In the genomic region with DNA sequence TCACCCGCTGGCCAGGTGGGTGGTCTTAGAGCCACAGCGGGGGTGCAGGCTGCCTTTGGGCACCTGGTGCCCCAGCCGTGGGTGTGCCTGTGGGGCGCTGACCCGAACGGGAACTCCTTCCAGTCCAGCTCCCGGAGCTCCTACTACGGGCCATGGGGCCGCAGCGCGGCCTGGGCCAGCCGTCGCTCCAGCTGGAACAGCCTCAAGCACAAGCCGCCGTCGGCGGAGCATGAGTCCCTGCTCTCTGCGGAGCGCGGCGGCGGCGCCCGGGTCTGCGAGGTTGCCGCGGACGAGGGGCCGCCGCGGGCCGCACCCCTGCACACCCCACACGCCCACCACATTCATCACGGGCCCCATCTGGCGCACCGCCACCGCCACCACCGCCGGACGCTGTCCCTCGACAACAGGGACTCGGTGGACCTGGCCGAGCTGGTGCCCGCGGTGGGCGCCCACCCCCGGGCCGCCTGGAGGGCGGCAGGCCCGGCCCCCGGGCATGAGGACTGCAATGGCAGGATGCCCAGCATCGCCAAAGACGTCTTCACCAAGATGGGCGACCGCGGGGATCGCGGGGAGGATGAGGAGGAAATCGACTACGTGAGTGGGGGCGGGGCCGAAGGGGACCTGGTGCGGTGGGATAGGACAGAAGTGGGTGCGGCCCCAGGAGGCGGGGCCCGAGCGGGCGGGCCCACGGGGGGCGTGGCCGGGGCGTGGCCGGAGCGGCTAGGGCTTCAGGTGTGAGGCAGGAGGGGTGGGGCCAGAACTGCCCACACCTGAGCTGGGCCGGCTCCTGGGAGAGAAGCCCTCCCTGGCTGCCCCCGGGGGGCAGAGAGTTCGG, we compare ENCODE assay signal across 1 cellular context.
TF ChIP-seq lines count a peak whose summit lies in the region.

No MANE protein-coding gene starts in this region.

TF ChIP-seq in WTC11, 78 proteins besides CTCF, POLR2A, EP300 and RAD21 (continued from another document):
- TF ChIP-seq, protein P1, sequence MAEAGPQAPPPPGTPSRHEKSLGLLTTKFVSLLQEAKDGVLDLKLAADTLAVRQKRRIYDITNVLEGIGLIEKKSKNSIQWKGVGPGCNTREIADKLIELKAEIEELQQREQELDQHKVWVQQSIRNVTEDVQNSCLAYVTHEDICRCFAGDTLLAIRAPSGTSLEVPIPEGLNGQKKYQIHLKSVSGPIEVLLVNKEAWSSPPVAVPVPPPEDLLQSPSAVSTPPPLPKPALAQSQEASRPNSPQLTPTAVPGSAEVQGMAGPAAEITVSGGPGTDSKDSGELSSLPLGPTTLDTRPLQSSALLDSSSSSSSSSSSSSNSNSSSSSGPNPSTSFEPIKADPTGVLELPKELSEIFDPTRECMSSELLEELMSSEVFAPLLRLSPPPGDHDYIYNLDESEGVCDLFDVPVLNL (CRISPR knock-in tag; IDR thresholded peaks at IDR 0.05; ENCODE audit: borderline replicate concordance, low read depth), result no peak
- no peak for TF ChIP-seq FOXK1 (CRISPR knock-in tag; IDR thresholded peaks at IDR 0.05)
- TF ChIP-seq, protein P2, sequence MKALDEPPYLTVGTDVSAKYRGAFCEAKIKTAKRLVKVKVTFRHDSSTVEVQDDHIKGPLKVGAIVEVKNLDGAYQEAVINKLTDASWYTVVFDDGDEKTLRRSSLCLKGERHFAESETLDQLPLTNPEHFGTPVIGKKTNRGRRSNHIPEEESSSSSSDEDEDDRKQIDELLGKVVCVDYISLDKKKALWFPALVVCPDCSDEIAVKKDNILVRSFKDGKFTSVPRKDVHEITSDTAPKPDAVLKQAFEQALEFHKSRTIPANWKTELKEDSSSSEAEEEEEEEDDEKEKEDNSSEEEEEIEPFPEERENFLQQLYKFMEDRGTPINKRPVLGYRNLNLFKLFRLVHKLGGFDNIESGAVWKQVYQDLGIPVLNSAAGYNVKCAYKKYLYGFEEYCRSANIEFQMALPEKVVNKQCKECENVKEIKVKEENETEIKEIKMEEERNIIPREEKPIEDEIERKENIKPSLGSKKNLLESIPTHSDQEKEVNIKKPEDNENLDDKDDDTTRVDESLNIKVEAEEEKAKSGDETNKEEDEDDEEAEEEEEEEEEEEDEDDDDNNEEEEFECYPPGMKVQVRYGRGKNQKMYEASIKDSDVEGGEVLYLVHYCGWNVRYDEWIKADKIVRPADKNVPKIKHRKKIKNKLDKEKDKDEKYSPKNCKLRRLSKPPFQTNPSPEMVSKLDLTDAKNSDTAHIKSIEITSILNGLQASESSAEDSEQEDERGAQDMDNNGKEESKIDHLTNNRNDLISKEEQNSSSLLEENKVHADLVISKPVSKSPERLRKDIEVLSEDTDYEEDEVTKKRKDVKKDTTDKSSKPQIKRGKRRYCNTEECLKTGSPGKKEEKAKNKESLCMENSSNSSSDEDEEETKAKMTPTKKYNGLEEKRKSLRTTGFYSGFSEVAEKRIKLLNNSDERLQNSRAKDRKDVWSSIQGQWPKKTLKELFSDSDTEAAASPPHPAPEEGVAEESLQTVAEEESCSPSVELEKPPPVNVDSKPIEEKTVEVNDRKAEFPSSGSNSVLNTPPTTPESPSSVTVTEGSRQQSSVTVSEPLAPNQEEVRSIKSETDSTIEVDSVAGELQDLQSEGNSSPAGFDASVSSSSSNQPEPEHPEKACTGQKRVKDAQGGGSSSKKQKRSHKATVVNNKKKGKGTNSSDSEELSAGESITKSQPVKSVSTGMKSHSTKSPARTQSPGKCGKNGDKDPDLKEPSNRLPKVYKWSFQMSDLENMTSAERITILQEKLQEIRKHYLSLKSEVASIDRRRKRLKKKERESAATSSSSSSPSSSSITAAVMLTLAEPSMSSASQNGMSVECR (CRISPR knock-in tag; IDR thresholded peaks at IDR 0.05; ENCODE audit: borderline replicate concordance), result no peak
- peak; percentile 29; the same call in 1 of the 2 replicates for TF ChIP-seq TEAD1 (CRISPR knock-in tag; IDR thresholded peaks at IDR 0.05)
- TF ChIP-seq, protein P3, sequence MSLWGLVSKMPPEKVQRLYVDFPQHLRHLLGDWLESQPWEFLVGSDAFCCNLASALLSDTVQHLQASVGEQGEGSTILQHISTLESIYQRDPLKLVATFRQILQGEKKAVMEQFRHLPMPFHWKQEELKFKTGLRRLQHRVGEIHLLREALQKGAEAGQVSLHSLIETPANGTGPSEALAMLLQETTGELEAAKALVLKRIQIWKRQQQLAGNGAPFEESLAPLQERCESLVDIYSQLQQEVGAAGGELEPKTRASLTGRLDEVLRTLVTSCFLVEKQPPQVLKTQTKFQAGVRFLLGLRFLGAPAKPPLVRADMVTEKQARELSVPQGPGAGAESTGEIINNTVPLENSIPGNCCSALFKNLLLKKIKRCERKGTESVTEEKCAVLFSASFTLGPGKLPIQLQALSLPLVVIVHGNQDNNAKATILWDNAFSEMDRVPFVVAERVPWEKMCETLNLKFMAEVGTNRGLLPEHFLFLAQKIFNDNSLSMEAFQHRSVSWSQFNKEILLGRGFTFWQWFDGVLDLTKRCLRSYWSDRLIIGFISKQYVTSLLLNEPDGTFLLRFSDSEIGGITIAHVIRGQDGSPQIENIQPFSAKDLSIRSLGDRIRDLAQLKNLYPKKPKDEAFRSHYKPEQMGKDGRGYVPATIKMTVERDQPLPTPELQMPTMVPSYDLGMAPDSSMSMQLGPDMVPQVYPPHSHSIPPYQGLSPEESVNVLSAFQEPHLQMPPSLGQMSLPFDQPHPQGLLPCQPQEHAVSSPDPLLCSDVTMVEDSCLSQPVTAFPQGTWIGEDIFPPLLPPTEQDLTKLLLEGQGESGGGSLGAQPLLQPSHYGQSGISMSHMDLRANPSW (CRISPR knock-in tag; conservative IDR thresholded peaks at IDR 0.05; ENCODE audit: low read depth), result no peak
- peak; percentile 56 for TF ChIP-seq SP1 (CRISPR knock-in tag; conservative IDR thresholded peaks at IDR 0.05)
- no peak for TF ChIP-seq NFE2L1 (CRISPR knock-in tag; IDR thresholded peaks at IDR 0.05)
- TF ChIP-seq TCF7 (CRISPR knock-in tag; IDR thresholded peaks at IDR 0.05; ENCODE audit: low read depth), result peak; percentile 45; the same call in 1 of the 2 replicates
- TF ChIP-seq MYBL2 (CRISPR knock-in tag; IDR thresholded peaks at IDR 0.05), result no peak
- TF ChIP-seq EMX1 (CRISPR knock-in tag; IDR thresholded peaks at IDR 0.05), result no peak
- TF ChIP-seq, protein P4, sequence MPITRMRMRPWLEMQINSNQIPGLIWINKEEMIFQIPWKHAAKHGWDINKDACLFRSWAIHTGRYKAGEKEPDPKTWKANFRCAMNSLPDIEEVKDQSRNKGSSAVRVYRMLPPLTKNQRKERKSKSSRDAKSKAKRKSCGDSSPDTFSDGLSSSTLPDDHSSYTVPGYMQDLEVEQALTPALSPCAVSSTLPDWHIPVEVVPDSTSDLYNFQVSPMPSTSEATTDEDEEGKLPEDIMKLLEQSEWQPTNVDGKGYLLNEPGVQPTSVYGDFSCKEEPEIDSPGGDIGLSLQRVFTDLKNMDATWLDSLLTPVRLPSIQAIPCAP (CRISPR knock-in tag; IDR thresholded peaks at IDR 0.05), result no peak
- 0 out of 2 replicates have a peak, but pooled peaks have one; percentile 29 for TF ChIP-seq ZNF317 (CRISPR knock-in tag; IDR thresholded peaks at IDR 0.05; ENCODE audit: borderline replicate concordance, low read depth)
- TF ChIP-seq ZNF138 (CRISPR knock-in tag; conservative IDR thresholded peaks at IDR 0.05), result no peak
- TF ChIP-seq, protein P5, sequence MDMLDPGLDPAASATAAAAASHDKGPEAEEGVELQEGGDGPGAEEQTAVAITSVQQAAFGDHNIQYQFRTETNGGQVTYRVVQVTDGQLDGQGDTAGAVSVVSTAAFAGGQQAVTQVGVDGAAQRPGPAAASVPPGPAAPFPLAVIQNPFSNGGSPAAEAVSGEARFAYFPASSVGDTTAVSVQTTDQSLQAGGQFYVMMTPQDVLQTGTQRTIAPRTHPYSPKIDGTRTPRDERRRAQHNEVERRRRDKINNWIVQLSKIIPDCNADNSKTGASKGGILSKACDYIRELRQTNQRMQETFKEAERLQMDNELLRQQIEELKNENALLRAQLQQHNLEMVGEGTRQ (CRISPR knock-in tag; IDR thresholded peaks at IDR 0.05), result no peak
- no peak for TF ChIP-seq HMGA2 (CRISPR knock-in tag; IDR thresholded peaks at IDR 0.05)
- TF ChIP-seq, protein P6, sequence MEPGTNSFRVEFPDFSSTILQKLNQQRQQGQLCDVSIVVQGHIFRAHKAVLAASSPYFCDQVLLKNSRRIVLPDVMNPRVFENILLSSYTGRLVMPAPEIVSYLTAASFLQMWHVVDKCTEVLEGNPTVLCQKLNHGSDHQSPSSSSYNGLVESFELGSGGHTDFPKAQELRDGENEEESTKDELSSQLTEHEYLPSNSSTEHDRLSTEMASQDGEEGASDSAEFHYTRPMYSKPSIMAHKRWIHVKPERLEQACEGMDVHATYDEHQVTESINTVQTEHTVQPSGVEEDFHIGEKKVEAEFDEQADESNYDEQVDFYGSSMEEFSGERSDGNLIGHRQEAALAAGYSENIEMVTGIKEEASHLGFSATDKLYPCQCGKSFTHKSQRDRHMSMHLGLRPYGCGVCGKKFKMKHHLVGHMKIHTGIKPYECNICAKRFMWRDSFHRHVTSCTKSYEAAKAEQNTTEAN (CRISPR knock-in tag; IDR thresholded peaks at IDR 0.05), result 0 out of 2 replicates have a peak, but pooled peaks have one; percentile 47
- no peak for TF ChIP-seq TEAD4 (CRISPR knock-in tag; IDR thresholded peaks at IDR 0.05)
- no peak for TF ChIP-seq JAZF1 (CRISPR knock-in tag; IDR thresholded peaks at IDR 0.05)
- no peak for TF ChIP-seq SMAD3 (CRISPR knock-in tag; IDR thresholded peaks at IDR 0.05; ENCODE audit: borderline replicate concordance)
- no peak for TF ChIP-seq JUN (CRISPR knock-in tag; IDR thresholded peaks at IDR 0.05)
- TF ChIP-seq, protein P7, sequence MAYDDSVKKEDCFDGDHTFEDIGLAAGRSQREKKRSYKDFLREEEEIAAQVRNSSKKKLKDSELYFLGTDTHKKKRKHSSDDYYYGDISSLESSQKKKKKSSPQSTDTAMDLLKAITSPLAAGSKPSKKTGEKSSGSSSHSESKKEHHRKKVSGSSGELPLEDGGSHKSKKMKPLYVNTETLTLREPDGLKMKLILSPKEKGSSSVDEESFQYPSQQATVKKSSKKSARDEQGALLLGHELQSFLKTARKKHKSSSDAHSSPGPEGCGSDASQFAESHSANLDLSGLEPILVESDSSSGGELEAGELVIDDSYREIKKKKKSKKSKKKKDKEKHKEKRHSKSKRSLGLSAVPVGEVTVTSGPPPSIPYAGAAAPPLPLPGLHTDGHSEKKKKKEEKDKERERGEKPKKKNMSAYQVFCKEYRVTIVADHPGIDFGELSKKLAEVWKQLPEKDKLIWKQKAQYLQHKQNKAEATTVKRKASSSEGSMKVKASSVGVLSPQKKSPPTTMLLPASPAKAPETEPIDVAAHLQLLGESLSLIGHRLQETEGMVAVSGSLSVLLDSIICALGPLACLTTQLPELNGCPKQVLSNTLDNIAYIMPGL (CRISPR knock-in tag; IDR thresholded peaks at IDR 0.05), result peak; percentile 48; the same call in 1 of the 2 replicates
- no peak for TF ChIP-seq NFYB (CRISPR knock-in tag; conservative IDR thresholded peaks at IDR 0.05; ENCODE audit: low read depth)
- TF ChIP-seq, protein P8, sequence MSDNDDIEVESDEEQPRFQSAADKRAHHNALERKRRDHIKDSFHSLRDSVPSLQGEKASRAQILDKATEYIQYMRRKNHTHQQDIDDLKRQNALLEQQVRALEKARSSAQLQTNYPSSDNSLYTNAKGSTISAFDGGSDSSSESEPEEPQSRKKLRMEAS (CRISPR knock-in tag; IDR thresholded peaks at IDR 0.05), result peak; percentile 36
